Comparison of ENCODE assay signal across 8 cellular contexts in genomic region chr10:68156373-68157185, GRCh38. TPM values are rescaled to one million over a fixed set of nuclear protein-coding genes. Genes with fewer than 3 reads are reported as not detected.
A peak's percentile ranks its signal among the peaks of the same experiment; 100 is the strongest.
DNase-seq lines count a peak whose midpoint lies in the region; ATAC-seq and TF ChIP-seq lines count a peak whose summit lies in the region.

No MANE protein-coding gene starts in this region.

- H3K9me3 Mint-ChIP-seq in activated CD8-positive, alpha-beta T cell treated with anti-CD3 and anti-CD28 coated beads, Interleukin-2, amount 10 ng/mL, durations not matched to agents 7 days and 5 days (ENCODE audit: insufficient read depth): no peaks in the 10 kb centered on the region
- no peaks in the 10 kb centered on the region for H3K9me3 Mint-ChIP-seq in neural progenitor cell

- H3K27ac Mint-ChIP-seq in activated CD8-positive, alpha-beta T cell treated with anti-CD3 and anti-CD28 coated beads, Interleukin-2, amount 10 ng/mL, durations not matched to agents 7 days and 5 days: no peak overlapping the region
- no peak overlapping the region for H3K27ac Mint-ChIP-seq in neural progenitor cell

- H3K27me3 ChIP-seq in neural progenitor cell: no peaks in the 10 kb centered on the region
- H3K27me3 ChIP-seq in testis: no peaks in the 10 kb centered on the region

- H3K4me1 ChIP-seq in neural progenitor cell (peaks cover 8% of the 10 kb centered on the region), testis (peaks cover 15% of the 10 kb centered on the region)

- H3K4me3 Mint-ChIP-seq in activated CD8-positive, alpha-beta T cell treated with anti-CD3 and anti-CD28 coated beads, Interleukin-2, amount 10 ng/mL, durations not matched to agents 7 days and 5 days: no peak overlapping the region
- H3K4me3 Mint-ChIP-seq in neural progenitor cell: no peak overlapping the region

- H3K27ac ChIP-seq in neural progenitor cell (no peak overlapping the region), testis (no peak overlapping the region)

- no peaks in the 10 kb centered on the region for H3K79me2 ChIP-seq in neural progenitor cell (ENCODE audit: low read depth)

- TF ChIP-seq CTCF in neural progenitor cell (IDR thresholded peaks at IDR 0.05) (peak; percentile 73), testis (IDR thresholded peaks at IDR 0.05) (peak; percentile 76 to 82 (median 77))

- no peaks in the 10 kb centered on the region for H4K20me1 ChIP-seq in neural progenitor cell (ENCODE audit: low read depth)

- H3K4me3 ChIP-seq in neural progenitor cell (no peak overlapping the region), testis (no peak overlapping the region)

- H3K36me3 ChIP-seq in neural progenitor cell (no peaks in the 10 kb centered on the region), testis (ENCODE audit: low read depth, missing control alignments) (no peaks in the 10 kb centered on the region)

- no peaks in the 10 kb centered on the region for H3K4me1 Mint-ChIP-seq in activated CD8-positive, alpha-beta T cell treated with anti-CD3 and anti-CD28 coated beads, Interleukin-2, amount 10 ng/mL, durations not matched to agents 7 days and 5 days (ENCODE audit: low read depth)
- peaks cover 12% of the 10 kb centered on the region for H3K4me1 Mint-ChIP-seq in neural progenitor cell

- no peaks in the 10 kb centered on the region for H3F3A ChIP-seq in neural progenitor cell (ENCODE audit: low read depth)

- CTCF ChIA-PET in activated CD8-positive, alpha-beta T cell treated with anti-CD3 and anti-CD28 coated beads, Interleukin-2, amount 10 ng/mL, durations not matched to agents 7 days and 5 days (lab: Charles Lee): interaction anchor here (0.7 to 6.6 kb wide), 33 partner anchors 10 to 459 kb away, joined by 3 to 132 read pairs (median 5); partner anchors contain the start of gene SIRT1

- DNase-seq in Ammon's horn (ENCODE audit: low spot score) (peak; percentile 80), NCI-H748 (lab: John Stamatoyannopoulos, UW; ENCODE audit: unreplicated experiment) (peak; percentile 47), neural progenitor cell (ENCODE audit: low spot score) (peak; percentile 62), testis (peak; percentile 85)
- DNase-seq in activated CD8-positive, alpha-beta T cell treated with anti-CD3 and anti-CD28 coated beads, Interleukin-2, amount 10 ng/mL, durations not matched to agents 7 days and 5 days: peak; percentile 75

- intact Hi-C loops in testis (cut with DNase I; ENCODE audit: low total_unique reads): no loop called here

- no peak overlapping the region for H3K9ac ChIP-seq in neural progenitor cell

- H2AFZ ChIP-seq in neural progenitor cell (replicated peaks): no peak overlapping the region

- POLR2A ChIA-PET in activated CD8-positive, alpha-beta T cell treated with anti-CD3 and anti-CD28 coated beads, Interleukin-2, amount 10 ng/mL, durations not matched to agents 7 days and 5 days (lab: Charles Lee): no interaction called here

- H3K9me3 ChIP-seq in neural progenitor cell (ENCODE audit: low read depth): no peaks in the 10 kb centered on the region
- no peaks in the 10 kb centered on the region for H3K9me3 ChIP-seq in testis

- H3K36me3 Mint-ChIP-seq in activated CD8-positive, alpha-beta T cell treated with anti-CD3 and anti-CD28 coated beads, Interleukin-2, amount 10 ng/mL, durations not matched to agents 7 days and 5 days (ENCODE audit: low read depth): no peaks in the 10 kb centered on the region
- no peaks in the 10 kb centered on the region for H3K36me3 Mint-ChIP-seq in neural progenitor cell

- WGBS in testis, 2 donors: 49 to 62% methylated on average over 11 of the region's 11 CpGs

- no peak overlapping the region for H3K4me2 ChIP-seq in neural progenitor cell

- no peak for TF ChIP-seq POLR2A in testis (IDR thresholded peaks at IDR 0.05)

- peaks cover 2% of the 10 kb centered on the region for H3K27me3 Mint-ChIP-seq in activated CD8-positive, alpha-beta T cell treated with anti-CD3 and anti-CD28 coated beads, Interleukin-2, amount 10 ng/mL, durations not matched to agents 7 days and 5 days (ENCODE audit: low read depth)
- H3K27me3 Mint-ChIP-seq in neural progenitor cell (ENCODE audit: insufficient read depth, low read depth): no peaks in the 10 kb centered on the region

- ATAC-seq in GM19351 (IDR thresholded peaks at IDR 0.05; ENCODE audit: unreplicated experiment) (peak; percentile 77), esophagus mucosa (peak; percentile 49), HG03520 (IDR thresholded peaks at IDR 0.05; ENCODE audit: unreplicated experiment) (no peak)
- ATAC-seq in activated CD8-positive, alpha-beta T cell treated with anti-CD3 and anti-CD28 coated beads, Interleukin-2, amount 10 ng/mL, durations not matched to agents 7 days and 5 days: peak; percentile 81

RNA-seq across cellular contexts. Expression of gene MYPN, which starts 47.3 kb away (rescaled TPM):
- not detected for total RNA-seq in activated CD8-positive, alpha-beta T cell treated with anti-CD3 and anti-CD28 coated beads, Interleukin-2, amount 10 ng/mL, durations not matched to agents 7 days and 5 days
- total RNA-seq in esophagus mucosa: 0.08 TPM
- total RNA-seq in neural progenitor cell (ENCODE audit: low replicate concordance): not detected in 2 replicates
- total RNA-seq in testis: 1 to 10 TPM; 1.5 to 1.8 TPM
- polyA plus RNA-seq in testis (ENCODE audit: insufficient read depth, low read depth, low replicate concordance): 2.3 TPM
